In the genomic region with DNA sequence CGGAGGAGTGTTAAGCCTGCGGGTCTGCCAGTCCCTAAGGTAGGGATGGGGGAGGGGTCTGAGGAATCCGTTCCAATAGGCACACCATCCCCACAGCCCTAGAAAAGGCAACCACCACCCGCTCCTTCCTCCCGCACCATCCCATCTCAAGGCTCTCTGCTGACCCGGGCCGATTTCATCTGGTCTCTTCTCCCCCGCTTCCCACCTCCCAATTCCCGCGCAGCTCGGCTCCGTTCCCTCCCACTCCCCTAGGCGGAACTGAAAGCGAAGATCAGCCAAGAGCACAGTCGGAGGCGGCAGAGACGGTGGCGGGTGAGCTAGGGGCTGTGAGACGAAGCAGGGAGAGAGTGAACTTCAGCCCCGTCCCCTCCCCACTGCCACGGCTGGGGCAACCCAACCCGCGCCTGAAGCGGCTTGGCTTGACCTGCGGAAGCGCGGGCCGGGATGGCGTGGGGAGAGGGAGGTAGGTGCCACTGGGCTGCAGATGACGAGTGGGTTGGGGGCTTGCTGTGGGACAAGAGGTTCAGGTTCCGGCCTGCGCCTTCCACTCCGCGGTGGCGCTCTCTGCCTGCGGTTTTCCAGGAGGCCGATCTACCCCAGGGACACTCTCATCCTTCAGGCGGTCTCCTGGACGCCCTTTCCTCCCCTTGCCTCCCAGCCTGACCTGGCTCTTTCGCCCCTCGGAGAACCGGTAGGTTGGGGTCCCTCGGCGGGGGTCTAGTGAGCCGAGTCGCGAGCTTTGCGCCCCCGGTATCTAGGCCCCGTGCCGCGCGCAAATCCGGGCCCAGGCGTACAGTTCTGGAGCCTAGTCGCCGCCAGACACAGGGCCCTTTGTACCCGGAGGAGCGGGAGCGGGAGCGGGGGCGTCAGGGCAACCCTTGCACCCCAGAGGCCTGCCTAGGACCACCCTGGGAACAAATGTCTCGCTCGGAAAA, we compare ENCODE assay signal across 9 cellular contexts. TPM values are rescaled to one million over a fixed set of nuclear protein-coding genes. Genes with fewer than 3 reads are reported as not detected.
DNase-seq lines count a peak whose midpoint lies in the region; ATAC-seq and TF ChIP-seq lines count a peak whose summit lies in the region.
"Had no signal": no experiment of that assay in that cellular context is flagged by ENCODE, and none has a peak within 500 bp of the region (broad histone marks: within the 10 kb centered on the region; RNA-seq: fewer than 3 reads in every experiment).

Gene NLGN4Y, plus strand, starts transcription at position 284 of the 935 bp plus-strand sequence. CDS start 97,591 bp downstream, outside the sequence.

- H3K27me3 Mint-ChIP-seq in T-helper 17 cell: peaks cover 14% of the 10 kb centered on the region
- H3K27me3 Mint-ChIP-seq in glutamatergic neuron (ENCODE audit: unreplicated experiment): peaks cover 4% of the 10 kb centered on the region

- TF ChIP-seq POLR2A in thyroid gland (IDR thresholded peaks at IDR 0.05): no peak

- H3K27ac Mint-ChIP-seq in T-helper 17 cell (no peak within 1 kb of the TSS), glutamatergic neuron (ENCODE audit: unreplicated experiment) (peak within 1 kb of the TSS; percentile 83)

- ATAC-seq in GM21619 (IDR thresholded peaks at IDR 0.05; ENCODE audit: unreplicated experiment) (peak; percentile 64), T-helper 17 cell (peak; percentile 59), HG02763 (IDR thresholded peaks at IDR 0.05; ENCODE audit: unreplicated experiment) (no peak)

- no peaks in the 10 kb centered on the region for H3K36me3 ChIP-seq in thyroid gland

- DNase-seq in AG04449 (ENCODE audit: low read depth, low spot score) (no peak), T-helper 17 cell (no peak), glutamatergic neuron (peak; percentile 43), thyroid gland (peak; percentile 25 to 30), mucosa of gallbladder (ENCODE audit: low spot score) (no peak), NCI-H774 (lab: John Stamatoyannopoulos, UW) (no peak)

- intact Hi-C loops in thyroid gland (cut with DNase I): no loop called here

- POLR2A ChIA-PET in AG04449 (lab: Yijun Ruan, JAX): no interaction called here

- TF ChIP-seq CTCF in AG04449 (IDR thresholded peaks at IDR 0.05; ENCODE audit: insufficient read depth, low read length, missing control alignments) (no peak), glutamatergic neuron (IDR thresholded peaks at IDR 0.05; ENCODE audit: partially characterized antibody, unreplicated experiment) (no peak), thyroid gland (IDR thresholded peaks at IDR 0.05) (no peak)

- H3K4me3 ChIP-seq in AG04449 (ENCODE audit: low read depth, low read length) (peak within 1 kb of the TSS; percentile 68), thyroid gland (replicated peaks in 1 of 3) (peak within 1 kb of the TSS in 1 of 3 donors; percentile 39)

- H3K4me1 Mint-ChIP-seq in T-helper 17 cell (peaks cover 5% of the 10 kb centered on the region), glutamatergic neuron (ENCODE audit: low read depth, unreplicated experiment) (peaks cover 3% of the 10 kb centered on the region)

- H3K9me3 ChIP-seq in T-helper 17 cell (ENCODE audit: control insufficient read depth, low read length, poor library complexity, severe bottlenecking): no peaks in the 10 kb centered on the region
- no peaks in the 10 kb centered on the region for H3K9me3 ChIP-seq in thyroid gland

- CTCF ChIA-PET in AG04449 (lab: Yijun Ruan, JAX): no interaction called here

- H3K4me3 Mint-ChIP-seq in T-helper 17 cell: peak within 1 kb of the TSS; percentile 86
- peak within 1 kb of the TSS; percentile 94 for H3K4me3 Mint-ChIP-seq in glutamatergic neuron (ENCODE audit: unreplicated experiment)

- no peaks in the 10 kb centered on the region for H3K27me3 ChIP-seq in thyroid gland

- no peaks in the 10 kb centered on the region for H3K9me3 Mint-ChIP-seq in glutamatergic neuron (ENCODE audit: unreplicated experiment)

- H3K27ac ChIP-seq in thyroid gland: no peak within 1 kb of the TSS

- WGBS in thyroid gland, 2 donors: 0% methylated on average over 3 to 40 of the region's 64 CpGs

- H3K36me3 Mint-ChIP-seq in T-helper 17 cell (ENCODE audit: low read depth) (no peaks in the 10 kb centered on the region), glutamatergic neuron (ENCODE audit: unreplicated experiment) (no peaks in the 10 kb centered on the region)

- no peaks in the 10 kb centered on the region for H3K4me1 ChIP-seq in thyroid gland

RNA-seq across cellular contexts. Expression of gene NLGN4Y, which starts in this region (rescaled TPM):
- total RNA-seq in T-helper 17 cell: 1 to 10 TPM; 1.6 TPM
- total RNA-seq in glutamatergic neuron (ENCODE audit: unreplicated experiment): 16.5 TPM
- 10 to 100 TPM in 2 of 4 donors, not detected in 2; 44.5 to 49.8 TPM for total RNA-seq in thyroid gland
- not detected for total RNA-seq in mucosa of gallbladder
- total RNA-seq: renal cortical epithelial cell had no signal

Comparison
In these comparisons a context has a peak if more than half of its experiments do, and no peak if none do; other contexts are left out.
1. DNase-seq: peak in glutamatergic neuron (single experiment) and thyroid gland (2 of 2); none in AG04449 (single experiment), T-helper 17 cell (0 of 3), mucosa of gallbladder (single experiment) and NCI-H774 (single experiment).